26 cellular contexts compared by ENCODE assay signal in the genomic region with DNA sequence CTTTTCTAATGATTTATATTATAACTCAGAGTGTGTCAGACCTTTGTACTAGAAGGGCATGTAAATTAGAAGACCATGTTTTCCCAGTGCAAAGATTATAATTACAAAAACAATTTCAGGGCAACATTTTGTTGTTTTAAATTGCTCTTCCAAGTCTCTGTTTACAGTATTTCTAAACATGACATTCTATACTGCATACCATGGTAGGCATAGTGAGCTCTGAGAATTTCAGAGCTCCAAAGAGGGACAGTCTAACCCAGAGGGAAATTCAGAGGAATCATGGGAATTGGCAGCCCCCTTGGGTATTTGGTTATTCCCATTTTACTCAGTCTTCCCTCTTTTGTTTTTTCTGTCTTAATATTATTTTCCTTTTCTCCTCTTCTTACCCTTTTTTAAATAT.
"Had no signal": no experiment of that assay in that cellular context is flagged by ENCODE, and none has a peak within 500 bp of the region (broad histone marks: within the 10 kb centered on the region; RNA-seq: fewer than 3 reads in every experiment).

No MANE protein-coding gene starts in this region.

- H3K27me3 ChIP-seq: ovary, right atrium auricular region, right lobe of liver, tibial nerve, uterus had no signal

- H3K4me1 Mint-ChIP-seq: immature natural killer cell; naive thymus-derived CD4-positive, alpha-beta T cell; stimulated activated memory B cell treated with anti-CD40 and anti-IgM and Interleukin-4, amounts not matched to agents 10 μg/mL and 1 μg/mL and 100 μg/mL, for 72 hours; stimulated activated naive CD8-positive, alpha-beta T cell treated with anti-CD3 and anti-CD28 coated beads, Interleukin-15, amount 100 ng/mL, for 72 hours had no signal

- H3K36me3 ChIP-seq: left ventricle myocardium inferior, ovary, right atrium auricular region, right lobe of liver, tibial nerve, uterus had no signal

- H3K36me3 Mint-ChIP-seq: immature natural killer cell; naive thymus-derived CD4-positive, alpha-beta T cell; stimulated activated memory B cell treated with anti-CD40 and anti-IgM and Interleukin-4, amounts not matched to agents 10 μg/mL and 1 μg/mL and 100 μg/mL, for 72 hours; type B pancreatic cell had no signal

- H3K4me2 ChIP-seq: smooth muscle cell had no signal

- H3K4me1 ChIP-seq: left ventricle myocardium inferior, right atrium auricular region, right lobe of liver, tibial nerve, uterus had no signal

- H3K4me3 ChIP-seq: left ventricle myocardium inferior, lung, mucosa of descending colon, ovary, right atrium auricular region, right lobe of liver, smooth muscle cell, tibial nerve, uterus had no signal

- H3K27ac Mint-ChIP-seq: immature natural killer cell; naive thymus-derived CD4-positive, alpha-beta T cell; natural killer cell treated with Interleukin-12 subunit alpha and Interleukin-12 subunit beta and Interleukin-15 and Interleukin-18, amount 100 ng/mL, for 72 hours; progenitor cell of endocrine pancreas; stimulated activated memory B cell treated with anti-CD40 and anti-IgM and Interleukin-4, amounts not matched to agents 10 μg/mL and 1 μg/mL and 100 μg/mL, for 72 hours; stimulated activated naive CD8-positive, alpha-beta T cell treated with anti-CD3 and anti-CD28 coated beads, Interleukin-15, amount 100 ng/mL, for 72 hours; type B pancreatic cell had no signal

- DNase-seq: hypothalamus; immature natural killer cell; kidney; left colon; left ventricle myocardium inferior; midbrain; mucosa of descending colon; naive thymus-derived CD4-positive, alpha-beta T cell; ovary; right lobe of liver; stimulated activated CD4-positive, alpha-beta T cell treated with anti-CD3 and anti-CD28 coated beads, Interleukin-1b, Interleukin-23, amount 100 ng/mL, for 48 hours; stimulated activated CD4-positive, alpha-beta T cell treated with anti-CD3 and anti-CD28 coated beads, Interleukin-2, amount 100 ng/mL, for 48 hours; stimulated activated CD4-positive, alpha-beta T cell treated with anti-CD3 and anti-CD28 coated beads, Interleukin-4, amount 100 ng/mL, for 4 hours; stimulated activated CD8-positive, alpha-beta memory T cell treated with anti-CD3 and anti-CD28 coated beads, Interleukin-4, amount 100 ng/mL, for 48 hours; stimulated activated naive CD4-positive, alpha-beta T cell treated with Interleukin-2 at 50 U/mL for 16 hours; stimulated activated naive CD8-positive, alpha-beta T cell treated with anti-CD3 and anti-CD28 coated beads, Interleukin-15, amount 100 ng/mL, for 72 hours; substantia nigra; uterus had no signal

- H3K27me3 Mint-ChIP-seq: stimulated activated memory B cell treated with anti-CD40 and anti-IgM and Interleukin-4, amounts not matched to agents 10 μg/mL and 1 μg/mL and 100 μg/mL, for 72 hours; stimulated activated naive CD8-positive, alpha-beta T cell treated with anti-CD3 and anti-CD28 coated beads, Interleukin-15, amount 100 ng/mL, for 72 hours; type B pancreatic cell had no signal

- H3K9me3 ChIP-seq: left ventricle myocardium inferior, mucosa of descending colon, ovary, right atrium auricular region, right lobe of liver, tibial nerve, uterus had no signal

- H3K9me3 Mint-ChIP-seq: natural killer cell treated with Interleukin-12 subunit alpha and Interleukin-12 subunit beta and Interleukin-15 and Interleukin-18, amount 100 ng/mL, for 72 hours; stimulated activated naive CD8-positive, alpha-beta T cell treated with anti-CD3 and anti-CD28 coated beads, Interleukin-15, amount 100 ng/mL, for 72 hours; type B pancreatic cell had no signal

- H3K27ac ChIP-seq: left ventricle myocardium inferior, ovary, right atrium auricular region, right lobe of liver, tibial nerve, uterus had no signal

- H3K4me3 Mint-ChIP-seq: immature natural killer cell; naive thymus-derived CD4-positive, alpha-beta T cell; natural killer cell treated with Interleukin-12 subunit alpha and Interleukin-12 subunit beta and Interleukin-15 and Interleukin-18, amount 100 ng/mL, for 72 hours; stimulated activated memory B cell treated with anti-CD40 and anti-IgM and Interleukin-4, amounts not matched to agents 10 μg/mL and 1 μg/mL and 100 μg/mL, for 72 hours; stimulated activated naive CD8-positive, alpha-beta T cell treated with anti-CD3 and anti-CD28 coated beads, Interleukin-15, amount 100 ng/mL, for 72 hours; type B pancreatic cell had no signal
